ENCODE assay signal across 20 cellular contexts in the genomic region with DNA sequence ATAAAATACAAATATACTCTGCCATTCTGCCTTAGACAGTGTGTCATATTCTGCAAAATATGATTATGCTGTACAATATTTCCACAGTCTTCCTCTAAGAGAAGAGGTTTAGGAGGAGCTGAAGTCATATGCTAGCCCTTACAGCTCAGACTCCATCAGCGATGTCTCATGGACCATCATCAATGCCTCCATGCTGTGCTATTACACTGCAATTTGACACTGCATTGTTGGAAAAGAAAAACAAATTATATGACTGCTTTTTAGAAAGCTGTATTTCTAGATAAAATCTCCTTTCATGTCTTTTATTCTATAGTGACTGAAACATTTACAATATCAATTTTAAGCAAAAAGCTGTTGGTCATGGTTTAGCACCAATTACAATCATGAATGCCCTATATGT.
"Had no signal": no experiment of that assay in that cellular context is flagged by ENCODE, and none has a peak within 500 bp of the region (broad histone marks: within the 10 kb centered on the region; RNA-seq: fewer than 3 reads in every experiment).

No MANE protein-coding gene starts in this region.

- H3K27ac ChIP-seq: left ventricle myocardium inferior, ovary, right atrium auricular region, right lobe of liver, tibial nerve, uterus had no signal

- H3K4me2 ChIP-seq: smooth muscle cell had no signal

- DNase-seq: islet precursor cell; left ventricle myocardium inferior; mesendoderm; naive B cell; natural killer cell; nephron progenitor cell; ovary; right lobe of liver; stimulated activated CD4-positive, alpha-beta T cell treated with anti-CD3 and anti-CD28 coated beads, Interleukin-1b, Interleukin-23, amount 100 ng/mL, for 48 hours; stimulated activated CD4-positive, alpha-beta T cell treated with anti-CD3 and anti-CD28 coated beads, Interleukin-2, amount 100 ng/mL, for 48 hours; stimulated activated CD4-positive, alpha-beta T cell treated with anti-CD3 and anti-CD28 coated beads, Interleukin-4, amount 100 ng/mL, for 4 hours; stimulated activated CD8-positive, alpha-beta memory T cell treated with anti-CD3 and anti-CD28 coated beads, Interleukin-4, amount 100 ng/mL, for 48 hours; stimulated activated naive CD4-positive, alpha-beta T cell treated with Interleukin-2 at 50 U/mL for 16 hours; stimulated activated naive CD8-positive, alpha-beta T cell treated with anti-CD3 and anti-CD28 coated beads, Interleukin-15, amount 100 ng/mL, for 72 hours; substantia nigra; uterus had no signal

- H3K36me3 ChIP-seq: left ventricle myocardium inferior, ovary, right atrium auricular region, right lobe of liver, tibial nerve, uterus had no signal

- H3K4me3 ChIP-seq: left ventricle myocardium inferior, lung, ovary, right atrium auricular region, right lobe of liver, smooth muscle cell, tibial nerve, uterus had no signal

- H3K27me3 ChIP-seq: ovary, right atrium auricular region, right lobe of liver, tibial nerve, uterus had no signal

- H3K9me3 ChIP-seq: left ventricle myocardium inferior, ovary, right atrium auricular region, right lobe of liver, uterus had no signal
